ENCODE assay signal across 17 cellular contexts in genomic region chr21:45085700-45086099, GRCh38.
"Had no signal": no experiment of that assay in that cellular context is flagged by ENCODE, and none has a peak within 500 bp of the region (broad histone marks: within the 10 kb centered on the region; RNA-seq: fewer than 3 reads in every experiment).

No MANE protein-coding gene starts in this region.

- H3K27me3 ChIP-seq: adrenal gland, dorsolateral prefrontal cortex, left lung, thyroid gland had no signal

- H3K4me1 Mint-ChIP-seq: endodermal cell had no signal

- H3K4me1 ChIP-seq: parathyroid adenoma, thyroid gland had no signal

- H3K27ac ChIP-seq: adrenal gland, dorsolateral prefrontal cortex, left lung, parathyroid adenoma, thyroid gland had no signal

- H3K4me3 Mint-ChIP-seq: activated B cell treated with CpG ODN at 0.5 μM for 24 hours; activated CD4-positive, alpha-beta T cell treated with anti-CD3 and anti-CD28 coated beads, Interleukin-2, amount 10 ng/mL, durations not matched to agents 7 days and 5 days; activated CD8-positive, alpha-beta memory T cell treated with anti-CD3 and anti-CD28 coated beads, Interleukin-2, amount 10 ng/mL, durations not matched to agents 7 days and 5 days; activated T-cell treated with anti-CD3 and anti-CD28 coated beads, Interleukin-2, amount 50 U/mL, for 24 hours; endodermal cell had no signal

- ATAC-seq: activated CD8-positive, alpha-beta memory T cell treated with anti-CD3 and anti-CD28 coated beads, Interleukin-2, amount 10 ng/mL, durations not matched to agents 7 days and 5 days; left lung; mucosa of descending colon; naive thymus-derived CD8-positive, alpha-beta T cell had no signal

- H3K27me3 Mint-ChIP-seq: activated B cell treated with CpG ODN at 0.5 μM for 24 hours; activated CD4-positive, alpha-beta T cell treated with anti-CD3 and anti-CD28 coated beads, Interleukin-2, amount 10 ng/mL, durations not matched to agents 7 days and 5 days; activated CD8-positive, alpha-beta memory T cell treated with anti-CD3 and anti-CD28 coated beads, Interleukin-2, amount 10 ng/mL, durations not matched to agents 7 days and 5 days; activated T-cell treated with anti-CD3 and anti-CD28 coated beads, Interleukin-2, amount 50 U/mL, for 24 hours; naive thymus-derived CD8-positive, alpha-beta T cell; stimulated activated naive B cell treated with anti-CD40 and anti-IgM and Interleukin-4, amounts not matched to agents 10 μg/mL and 1 μg/mL and 100 μg/mL, for 72 hours had no signal

- H3K9me3 Mint-ChIP-seq: activated B cell treated with CpG ODN at 0.5 μM for 24 hours; activated CD4-positive, alpha-beta T cell treated with anti-CD3 and anti-CD28 coated beads, Interleukin-2, amount 10 ng/mL, durations not matched to agents 7 days and 5 days; activated T-cell treated with anti-CD3 and anti-CD28 coated beads, Interleukin-2, amount 50 U/mL, for 24 hours; endodermal cell; naive thymus-derived CD8-positive, alpha-beta T cell; stimulated activated naive B cell treated with anti-CD40 and anti-IgM and Interleukin-4, amounts not matched to agents 10 μg/mL and 1 μg/mL and 100 μg/mL, for 72 hours had no signal

- H3K27ac Mint-ChIP-seq: activated B cell treated with CpG ODN at 0.5 μM for 24 hours, endodermal cell had no signal

- H3K36me3 ChIP-seq: adrenal gland, left lung, thyroid gland had no signal

- DNase-seq: activated B cell treated with CpG ODN at 0.5 μM for 24 hours; activated CD4-positive, alpha-beta T cell treated with anti-CD3 and anti-CD28 coated beads, Interleukin-2, amount 10 ng/mL, durations not matched to agents 7 days and 5 days; activated CD8-positive, alpha-beta memory T cell treated with anti-CD3 and anti-CD28 coated beads, Interleukin-2, amount 10 ng/mL, durations not matched to agents 7 days and 5 days; activated gamma-delta T cell; activated T-cell treated with anti-CD3 and anti-CD28 coated beads, Interleukin-2, amount 50 U/mL, for 24 hours; dorsolateral prefrontal cortex; endodermal cell; erythroblast; left lung; mammary epithelial cell; mucosa of descending colon; naive thymus-derived CD8-positive, alpha-beta T cell; stimulated activated CD4-positive, alpha-beta T cell treated with anti-CD3 and anti-CD28 coated beads, Interleukin-2, amount 100 ng/mL, for 48 hours; stimulated activated naive B cell treated with anti-CD40 and anti-IgM and Interleukin-4, amounts not matched to agents 10 μg/mL and 1 μg/mL and 100 μg/mL, for 72 hours; thyroid gland had no signal

- H3K9me3 ChIP-seq: adrenal gland, left lung, mucosa of descending colon, thyroid gland had no signal

- H3K36me3 Mint-ChIP-seq: naive thymus-derived CD8-positive, alpha-beta T cell had no signal

- H3K4me3 ChIP-seq: adrenal gland, dorsolateral prefrontal cortex, left lung, mucosa of descending colon, thyroid gland had no signal
